In genomic region chr2:73177645-73178255, GRCh38 we compare ENCODE assay signal across 9 cellular contexts. TPM values are rescaled to one million over a fixed set of nuclear protein-coding genes. Genes with fewer than 3 reads are reported as not detected.
DNase-seq lines count a peak whose midpoint lies in the region; ATAC-seq and TF ChIP-seq lines count a peak whose summit lies in the region.
"Had no signal": no experiment of that assay in that cellular context is flagged by ENCODE, and none has a peak within 500 bp of the region (broad histone marks: within the 10 kb centered on the region; RNA-seq: fewer than 3 reads in every experiment).

No MANE protein-coding gene starts in this region.

- peak overlapping the region; percentile 81 for H3K4me3 ChIP-seq in DOHH2 (ENCODE audit: low read length)

- H3K9me2 ChIP-seq in DOHH2 (replicated peaks; ENCODE audit: control insufficient read depth, low read length), result no peaks in the 10 kb centered on the region

- H3K36me3 Mint-ChIP-seq in chondrocyte (ENCODE audit: low read depth) (no peaks in the 10 kb centered on the region), osteocyte (ENCODE audit: unreplicated experiment) (no peaks in the 10 kb centered on the region)

- H3K27me3 Mint-ChIP-seq in chondrocyte (ENCODE audit: low read depth), result peaks cover 48% of the 10 kb centered on the region
- H3K27me3 Mint-ChIP-seq in osteocyte (ENCODE audit: unreplicated experiment), result peaks cover 59% of the 10 kb centered on the region

- no peaks in the 10 kb centered on the region for H3K9me3 ChIP-seq in DOHH2 (ENCODE audit: control insufficient read depth, insufficient read depth, low read length)
- H3K9me3 ChIP-seq: body of pancreas had no signal

- TF ChIP-seq CTCF in DOHH2 (IDR thresholded peaks at IDR 0.05; ENCODE audit: low read depth, low read length, poor library complexity, severe bottlenecking) (no peak), chondrocyte (IDR thresholded peaks at IDR 0.05) (peak; percentile 42), osteocyte (IDR thresholded peaks at IDR 0.05) (peak; percentile 13)

- H3F3A ChIP-seq in DOHH2 (ENCODE audit: control insufficient read depth, insufficient read depth), result no peaks in the 10 kb centered on the region

- no peak overlapping the region for H3K27ac ChIP-seq in DOHH2 (ENCODE audit: low read depth, low read length)

- H3K4me1 Mint-ChIP-seq in chondrocyte (ENCODE audit: low read depth) (peaks cover 14% of the 10 kb centered on the region), osteocyte (ENCODE audit: unreplicated experiment) (peaks cover 18% of the 10 kb centered on the region)

- 0 out of 2 replicates have a peak, but pooled peaks cover 2% of the 10 kb centered on the region for H4K20me1 ChIP-seq in DOHH2 (ENCODE audit: control insufficient read depth, insufficient read depth, low read depth, low read length)

- H3K4me2 ChIP-seq in DOHH2 (ENCODE audit: low read length), result peak overlapping the region; percentile 95

- no peaks in the 10 kb centered on the region for H3K79me2 ChIP-seq in DOHH2 (ENCODE audit: control insufficient read depth, low read length)

- H3K27ac Mint-ChIP-seq in chondrocyte (ENCODE audit: unreplicated experiment), result no peak overlapping the region
- no peak overlapping the region for H3K27ac Mint-ChIP-seq in osteocyte (ENCODE audit: unreplicated experiment)

- H3K9me3 Mint-ChIP-seq in chondrocyte (ENCODE audit: low read depth), result no peaks in the 10 kb centered on the region
- H3K9me3 Mint-ChIP-seq in osteocyte (ENCODE audit: unreplicated experiment), result no peaks in the 10 kb centered on the region

- no peaks in the 10 kb centered on the region for H3K36me3 ChIP-seq in DOHH2 (ENCODE audit: control insufficient read depth, low read length)

- peaks cover 51% of the 10 kb centered on the region for H3K27me3 ChIP-seq in DOHH2 (ENCODE audit: control insufficient read depth, low read length)

- DNase-seq in HuH-7 (ENCODE audit: low spot score) (peak; percentile 45), chondrocyte (ENCODE audit: low spot score) (no peak), osteocyte (ENCODE audit: extremely low spot score, unreplicated experiment) (no peak)
- DNase-seq in stimulated activated CD4-positive, alpha-beta T cell treated with anti-CD3 and anti-CD28 coated beads, Interleukin-1b, Interleukin-23, amount 100 ng/mL, for 48 hours, result no peak
- DNase-seq in activated CD4-positive, alpha-beta T cell treated with anti-CD3 and anti-CD28 coated beads, Interleukin-2, amount 50 U/mL, for 48 hours, result no peak

- no peak for ATAC-seq in GM21737 (IDR thresholded peaks at IDR 0.05; ENCODE audit: unreplicated experiment)
- no peak for ATAC-seq in HG03378 (IDR thresholded peaks at IDR 0.05; ENCODE audit: unreplicated experiment)

- peak overlapping the region; percentile 95 for H3K4me3 Mint-ChIP-seq in chondrocyte (ENCODE audit: unreplicated experiment)
- H3K4me3 Mint-ChIP-seq in osteocyte (ENCODE audit: unreplicated experiment), result peak overlapping the region; percentile 91

- H3K4me1 ChIP-seq in DOHH2 (ENCODE audit: control insufficient read depth, low read length), result peaks cover 22% of the 10 kb centered on the region

RNA-seq across cellular contexts. Expression of gene NOTO, which starts 24.6 kb away (rescaled TPM):
- not detected in 3 replicates for total RNA-seq in chondrocyte
- not detected in 2 replicates for total RNA-seq in osteocyte
- total RNA-seq: body of pancreas had no signal

RNA-seq across cellular contexts. Expression of gene SMYD5, which starts 36.3 kb away (rescaled TPM):
- total RNA-seq in chondrocyte (10.0 to 12.6 TPM (median 11.7 TPM) in 3 replicates), osteocyte (17.1 and 18.7 TPM in 2 replicates)

RNA-seq across cellular contexts. Expression of gene PRADC1, which starts 55.3 kb away (rescaled TPM):
- 21.7 to 32.4 TPM (median 23.0 TPM) in 3 replicates for total RNA-seq in chondrocyte
- total RNA-seq in osteocyte, result 15.1 and 17.6 TPM in 2 replicates

RNA-seq across cellular contexts. Expression of gene CCT7, which starts 56.4 kb away (rescaled TPM):
- total RNA-seq in chondrocyte (182 to 214 TPM (median 192 TPM) in 3 replicates), osteocyte (216 and 231 TPM in 2 replicates)
